14 cellular contexts compared by ENCODE assay signal in genomic region chr6:33927551-33927950, GRCh38.
DNase-seq lines count a peak whose midpoint lies in the region; ATAC-seq and TF ChIP-seq lines count a peak whose summit lies in the region.
"Had no signal": no experiment of that assay in that cellular context is flagged by ENCODE, and none has a peak within 500 bp of the region (broad histone marks: within the 10 kb centered on the region; RNA-seq: fewer than 3 reads in every experiment).

No MANE protein-coding gene starts in this region.

- H3K9me3 Mint-ChIP-seq in activated T-cell treated with anti-CD3 and anti-CD28 coated beads, Interleukin-2, amount 50 U/mL, for 24 hours, result peaks cover 2% of the 10 kb centered on the region
- H3K9me3 Mint-ChIP-seq: activated T-helper 2 cell treated with anti-CD3 and anti-CD28 coated beads, Interferon-gamma antibody, Interleukin-2, Interleukin-4, amounts not matched to agents 10 μg/mL and 5 μg/mL and 100 μg/mL, durations not matched to agents 14 hours and 24 hours and 36 hours had no signal

- H3K4me1 Mint-ChIP-seq in activated T-cell treated with anti-CD3 and anti-CD28 coated beads, Interleukin-2, amount 50 U/mL, for 24 hours (ENCODE audit: low read depth), result peaks cover 11% of the 10 kb centered on the region

- no peak overlapping the region for H3K27ac Mint-ChIP-seq in activated T-cell treated with anti-CD3 and anti-CD28 coated beads, Interleukin-2, amount 50 U/mL, for 24 hours
- H3K27ac Mint-ChIP-seq: activated T-helper 2 cell treated with anti-CD3 and anti-CD28 coated beads, Interferon-gamma antibody, Interleukin-2, Interleukin-4, amounts not matched to agents 10 μg/mL and 5 μg/mL and 100 μg/mL, durations not matched to agents 14 hours and 24 hours and 36 hours had no signal

- no peaks in the 10 kb centered on the region for H3K27me3 Mint-ChIP-seq in activated T-cell treated with anti-CD3 and anti-CD28 coated beads, Interleukin-2, amount 50 U/mL, for 24 hours

- no peaks in the 10 kb centered on the region for H3K4me1 ChIP-seq in right cardiac atrium (ENCODE audit: control insufficient read depth, insufficient read depth, low read length)
- H3K4me1 ChIP-seq in body of pancreas, result peaks cover 8% of the 10 kb centered on the region

- DNase-seq in left ventricle myocardium superior (no peak), right cardiac atrium (no peak), body of pancreas (peak in 1 of 4 donors; percentile 27), iris pigment epithelial cell (ENCODE audit: low read depth) (peak; percentile 71), NCI-H1436 treated with DMSO at 0.1 percent for 48 hours (lab: John Stamatoyannopoulos, UW) (no peak), NCI-H345 (lab: John Stamatoyannopoulos, UW) (no peak)
- DNase-seq in activated T-cell treated with anti-CD3 and anti-CD28 coated beads, Interleukin-2, amount 50 U/mL, for 24 hours, result no peak
- DNase-seq: DND-41, erythroblast, KG1, NCI-H2029 treated with DMSO at 0.1 percent for 48 hours, nephron progenitor cell had no signal

- no peaks in the 10 kb centered on the region for H3K36me3 Mint-ChIP-seq in activated T-cell treated with anti-CD3 and anti-CD28 coated beads, Interleukin-2, amount 50 U/mL, for 24 hours (ENCODE audit: low read depth)

- 78% methylated on average over 4 of the region's 4 CpGs for WGBS in right cardiac atrium
- WGBS in body of pancreas, 2 donors, result 81 to 82% methylated on average over 4 of the region's 4 CpGs

- TF ChIP-seq CTCF in body of pancreas (IDR thresholded peaks at IDR 0.05), result no peak

- H3K4me3 ChIP-seq in right cardiac atrium (ENCODE audit: low read length), result no peak overlapping the region
- no peak overlapping the region for H3K4me3 ChIP-seq in body of pancreas

- no peak for TF ChIP-seq POLR2A in body of pancreas (IDR thresholded peaks at IDR 0.05)

- H3K27me3 ChIP-seq in right cardiac atrium (ENCODE audit: control insufficient read depth, insufficient read depth), result no peaks in the 10 kb centered on the region
- no peaks in the 10 kb centered on the region for H3K27me3 ChIP-seq in body of pancreas

- H3K27ac ChIP-seq in right cardiac atrium (ENCODE audit: low read length), result no peak overlapping the region
- no peak overlapping the region for H3K27ac ChIP-seq in body of pancreas

- H3K4me3 Mint-ChIP-seq in activated T-cell treated with anti-CD3 and anti-CD28 coated beads, Interleukin-2, amount 50 U/mL, for 24 hours, result no peak overlapping the region
- H3K4me3 Mint-ChIP-seq: nephron progenitor cell had no signal

- H3K36me3 ChIP-seq in body of pancreas (replicated peaks in 1 of 2; ENCODE audit: insufficient read depth in 1 of 2, low read depth in 2 of 2), result no peaks in the 10 kb centered on the region

- intact Hi-C loops in left ventricle myocardium superior (cut with micrococcal nuclease), result no loop called here
- intact Hi-C loops in right cardiac atrium (cut with DNase I), result no loop called here
- intact Hi-C loops in body of pancreas (cut with DNase I), result no loop called here

- ATAC-seq in left ventricle myocardium superior (peak; percentile 60), right cardiac atrium (no peak), body of pancreas (peak; percentile 18), HG03457 (IDR thresholded peaks at IDR 0.05; ENCODE audit: unreplicated experiment) (no peak)

- H3K9me3 ChIP-seq in right cardiac atrium (ENCODE audit: control insufficient read depth, low read length) (no peaks in the 10 kb centered on the region), body of pancreas (no peaks in the 10 kb centered on the region)

Comparison
In these comparisons a context has a peak if more than half of its experiments do, and no peak if none do; other contexts are left out.
1. ATAC-seq: peak in left ventricle myocardium superior (single experiment) and body of pancreas (single experiment); none in right cardiac atrium (0 of 2) and HG03457 (single experiment).